10 cellular contexts compared by ENCODE assay signal in genomic region chr2:128315122-128315828, GRCh38. TPM values are rescaled to one million over a fixed set of nuclear protein-coding genes. Genes with fewer than 3 reads are reported as not detected.
DNase-seq lines count a peak whose midpoint lies in the region; ATAC-seq lines count a peak whose summit lies in the region.
"Had no signal": no experiment of that assay in that cellular context is flagged by ENCODE, and none has a peak within 500 bp of the region (broad histone marks: within the 10 kb centered on the region; RNA-seq: fewer than 3 reads in every experiment).

No MANE protein-coding gene starts in this region.

- peak; percentile 56 for DNase-seq in activated CD8-positive, alpha-beta memory T cell treated with anti-CD3 and anti-CD28 coated beads for 24 hours
- DNase-seq in activated CD8-positive, alpha-beta memory T cell treated with anti-CD3 and anti-CD28 coated beads, Interleukin-2, amount 50 U/mL, for 4 hours: no peak
- DNase-seq in activated CD4-positive, alpha-beta T cell treated with anti-CD3 and anti-CD28 coated beads, Interleukin-2, amount 10 ng/mL, durations not matched to agents 24 days and 14 days: no peak
- peak; percentile 1 to 43 for DNase-seq in stimulated activated effector memory CD8-positive, alpha-beta T cell treated with anti-CD3 and anti-CD28 coated beads, Interleukin-12 subunit alpha, Interleukin-12 subunit beta, amount 100 ng/mL, for 72 hours (ENCODE audit: low spot score in 2 of 2)
- DNase-seq in OCI-M1 (lab: John Stamatoyannopoulos, UW): no peak

- H3K4me1 Mint-ChIP-seq in activated CD4-positive, alpha-beta T cell treated with anti-CD3 and anti-CD28 coated beads, Interleukin-2, amount 10 ng/mL, durations not matched to agents 24 days and 14 days: peaks cover 33% of the 10 kb centered on the region
- peaks cover 65% of the 10 kb centered on the region for H3K4me1 Mint-ChIP-seq in stimulated activated effector memory CD8-positive, alpha-beta T cell treated with anti-CD3 and anti-CD28 coated beads, Interleukin-12 subunit alpha, Interleukin-12 subunit beta, amount 100 ng/mL, for 72 hours

- H3K36me3 ChIP-seq in iPS-15b (ENCODE audit: control insufficient read depth, insufficient read depth, low read length): peaks cover 9% of the 10 kb centered on the region
- H3K36me3 ChIP-seq: right lobe of liver had no signal

- peaks cover 6% of the 10 kb centered on the region for H3K27me3 ChIP-seq in iPS-15b (ENCODE audit: control insufficient read depth, insufficient read depth, low read length)
- H3K27me3 ChIP-seq: right lobe of liver had no signal

- peak overlapping the region; percentile 65 for H3K4me3 ChIP-seq in iPS-15b (ENCODE audit: low read depth, low read length)
- H3K4me3 ChIP-seq: K562 had no signal

- H3K36me3 Mint-ChIP-seq in activated CD4-positive, alpha-beta T cell treated with anti-CD3 and anti-CD28 coated beads, Interleukin-2, amount 10 ng/mL, durations not matched to agents 24 days and 14 days (ENCODE audit: low read depth): peaks cover 2% of the 10 kb centered on the region
- H3K36me3 Mint-ChIP-seq in stimulated activated effector memory CD8-positive, alpha-beta T cell treated with anti-CD3 and anti-CD28 coated beads, Interleukin-12 subunit alpha, Interleukin-12 subunit beta, amount 100 ng/mL, for 72 hours: no peaks in the 10 kb centered on the region

- H3K27me3 Mint-ChIP-seq in activated CD4-positive, alpha-beta T cell treated with anti-CD3 and anti-CD28 coated beads, Interleukin-2, amount 10 ng/mL, durations not matched to agents 24 days and 14 days: peaks cover 4% of the 10 kb centered on the region

- intact Hi-C loops in activated CD4-positive, alpha-beta T cell treated with anti-CD3 and anti-CD28 coated beads, Interleukin-2, amount 10 ng/mL, durations not matched to agents 24 days and 14 days (cut with micrococcal nuclease): loop anchor here (5.0 kb wide), 2 partner anchors 207 to 223 kb away; partner anchors contain the start of gene UGGT1

- H3K27ac Mint-ChIP-seq in activated CD4-positive, alpha-beta T cell treated with anti-CD3 and anti-CD28 coated beads, Interleukin-2, amount 10 ng/mL, durations not matched to agents 24 days and 14 days: no peak overlapping the region
- no peak overlapping the region for H3K27ac Mint-ChIP-seq in stimulated activated effector memory CD8-positive, alpha-beta T cell treated with anti-CD3 and anti-CD28 coated beads, Interleukin-12 subunit alpha, Interleukin-12 subunit beta, amount 100 ng/mL, for 72 hours

- no peaks in the 10 kb centered on the region for H3K9me3 ChIP-seq in iPS-15b (ENCODE audit: control insufficient read depth, insufficient read depth, low read length)
- H3K9me3 ChIP-seq: right lobe of liver had no signal

- H3K4me3 Mint-ChIP-seq in activated CD4-positive, alpha-beta T cell treated with anti-CD3 and anti-CD28 coated beads, Interleukin-2, amount 10 ng/mL, durations not matched to agents 24 days and 14 days: peak overlapping the region; percentile 32
- no peak overlapping the region for H3K4me3 Mint-ChIP-seq in stimulated activated effector memory CD8-positive, alpha-beta T cell treated with anti-CD3 and anti-CD28 coated beads, Interleukin-12 subunit alpha, Interleukin-12 subunit beta, amount 100 ng/mL, for 72 hours

- no peak for ATAC-seq in stimulated activated effector memory CD8-positive, alpha-beta T cell treated with anti-CD3 and anti-CD28 coated beads, Interleukin-12 subunit alpha, Interleukin-12 subunit beta, amount 100 ng/mL, for 72 hours
- ATAC-seq in GM18520 (IDR thresholded peaks at IDR 0.05; ENCODE audit: unreplicated experiment) (no peak), HG03139 (IDR thresholded peaks at IDR 0.05; ENCODE audit: unreplicated experiment) (no peak)
- ATAC-seq: K562 had no signal

- peaks cover 12% of the 10 kb centered on the region for H3K4me1 ChIP-seq in iPS-15b (ENCODE audit: control insufficient read depth, insufficient read depth, low read length)

- no peak overlapping the region for H3K9ac ChIP-seq in iPS-15b (ENCODE audit: low read depth, low read length)

- H3K9me3 Mint-ChIP-seq in activated CD4-positive, alpha-beta T cell treated with anti-CD3 and anti-CD28 coated beads, Interleukin-2, amount 10 ng/mL, durations not matched to agents 24 days and 14 days: no peaks in the 10 kb centered on the region
- no peaks in the 10 kb centered on the region for H3K9me3 Mint-ChIP-seq in stimulated activated effector memory CD8-positive, alpha-beta T cell treated with anti-CD3 and anti-CD28 coated beads, Interleukin-12 subunit alpha, Interleukin-12 subunit beta, amount 100 ng/mL, for 72 hours

RNA-seq across cellular contexts. Expression of gene HS6ST1, which starts 3.4 kb away (rescaled TPM):
- 20.1 and 22.0 TPM in 2 replicates for total RNA-seq in activated CD4-positive, alpha-beta T cell treated with anti-CD3 and anti-CD28 coated beads, Interleukin-2, amount 10 ng/mL, durations not matched to agents 24 days and 14 days

Comparison
In these comparisons a context has a peak if more than half of its experiments do, and no peak if none do; other contexts are left out.
1. DNase-seq: peak in activated CD8-positive, alpha-beta memory T cell treated with anti-CD3 and anti-CD28 coated beads for 24 hours (single experiment) and stimulated activated effector memory CD8-positive, alpha-beta T cell treated with anti-CD3 and anti-CD28 coated beads, Interleukin-12 subunit alpha, Interleukin-12 subunit beta, amount 100 ng/mL, for 72 hours (2 of 2); none in activated CD8-positive, alpha-beta memory T cell treated with anti-CD3 and anti-CD28 coated beads, Interleukin-2, amount 50 U/mL, for 4 hours (single experiment), activated CD4-positive, alpha-beta T cell treated with anti-CD3 and anti-CD28 coated beads, Interleukin-2, amount 10 ng/mL, durations not matched to agents 24 days and 14 days (single experiment) and OCI-M1 (single experiment).